Comparison of ENCODE assay signal across 13 cellular contexts in genomic region chr2:70615222-70615621, GRCh38.
"Had no signal": no experiment of that assay in that cellular context is flagged by ENCODE, and none has a peak within 500 bp of the region (broad histone marks: within the 10 kb centered on the region; RNA-seq: fewer than 3 reads in every experiment).

No MANE protein-coding gene starts in this region.

- H3K36me3 ChIP-seq: neutrophil, tibial artery, uterus had no signal

- H3K9me3 ChIP-seq: neutrophil, tibial artery, uterus had no signal

- H3K27me3 ChIP-seq: uterus had no signal

- H3K4me3 ChIP-seq: tibial artery, uterus had no signal

- H3K4me1 ChIP-seq: tibial artery, uterus had no signal

- DNase-seq: activated CD4-positive, alpha-beta T cell treated with anti-CD3 and anti-CD28 coated beads, Interleukin-2, amount 10 ng/mL, durations not matched to agents 7 days and 5 days; activated CD4-positive, CD25-positive, alpha-beta regulatory T cell; activated naive CD4-positive, alpha-beta T cell treated with anti-CD3 and anti-CD28 coated beads, Interleukin-2, amount 10 ng/mL, durations not matched to agents 7 days and 5 days; effector CD4-positive, alpha-beta T cell; foreskin melanocyte; kidney glomerular epithelial cell; naive B cell; small intestine; tibial artery; uterus had no signal

- H3K27ac ChIP-seq: neutrophil, tibial artery, uterus had no signal

- FAIRE-seq: colon, endothelial cell of umbilical vein, small intestine had no signal
